9 cellular contexts compared by ENCODE assay signal in genomic region chr11:65855927-65856363, GRCh38. TPM values are rescaled to one million over a fixed set of nuclear protein-coding genes. Genes with fewer than 3 reads are reported as not detected.
A peak's percentile ranks its signal among the peaks of the same experiment; 100 is the strongest.
DNase-seq lines count a peak whose midpoint lies in the region; ATAC-seq and TF ChIP-seq lines count a peak whose summit lies in the region.
"Had no signal": no experiment of that assay in that cellular context is flagged by ENCODE, and none has a peak within 500 bp of the region (broad histone marks: within the 10 kb centered on the region; RNA-seq: fewer than 3 reads in every experiment).

No MANE protein-coding gene starts in this region.

- H3K4me2 ChIP-seq in BLaER1 = peak overlapping the region; percentile 84
- H3K4me2 ChIP-seq in Karpas-422 (ENCODE audit: low read depth, low read length, poor library complexity, severe bottlenecking) = peak overlapping the region; percentile 91

- ATAC-seq in natural killer cell (no peak), GM18858 (IDR thresholded peaks at IDR 0.05; ENCODE audit: unreplicated experiment) (no peak), GM18870 (IDR thresholded peaks at IDR 0.05; ENCODE audit: unreplicated experiment) (no peak)

- peaks cover 25% of the 10 kb centered on the region for H3K79me2 ChIP-seq in Karpas-422 (ENCODE audit: low read length)

- H3K36me3 Mint-ChIP-seq in chondrocyte (ENCODE audit: low read depth) = peaks cover 44% of the 10 kb centered on the region
- peaks cover 7% of the 10 kb centered on the region for H3K36me3 Mint-ChIP-seq in natural killer cell

- H4K20me1 ChIP-seq in BLaER1 (peaks cover 71% of the 10 kb centered on the region), Karpas-422 (ENCODE audit: insufficient read depth, low read depth, low read length) (peaks cover 44% of the 10 kb centered on the region)

- 0 out of 2 replicates have a peak overlapping the region, but pooled peaks have one; percentile 95 for H3K27ac ChIP-seq in BLaER1
- H3K27ac ChIP-seq in Karpas-422 (ENCODE audit: low read length) = no peak overlapping the region

- H3K9me3 ChIP-seq in BLaER1 (peaks cover 15% of the 10 kb centered on the region), Karpas-422 (ENCODE audit: low read length) (no peaks in the 10 kb centered on the region)

- H3K9ac ChIP-seq in BLaER1 (peak overlapping the region; percentile 96), Karpas-422 (ENCODE audit: low read length) (peak overlapping the region; percentile 99; the same call in 1 of the 2 replicates)

- peak overlapping the region; percentile 91 for H3K4me3 ChIP-seq in BLaER1
- peak overlapping the region; percentile 95 for H3K4me3 ChIP-seq in Karpas-422 (ENCODE audit: low read length)

- H3K36me3 ChIP-seq in BLaER1 (peaks cover 58% of the 10 kb centered on the region), Karpas-422 (ENCODE audit: insufficient read depth, low read length) (peaks cover 45% of the 10 kb centered on the region)

- H2AFZ ChIP-seq in Karpas-422 (ENCODE audit: low read length) = no peak overlapping the region

- H3K27ac Mint-ChIP-seq in chondrocyte (ENCODE audit: unreplicated experiment) = peak overlapping the region; percentile 88
- peak overlapping the region; percentile 94 to 98 for H3K27ac Mint-ChIP-seq in natural killer cell

- no peaks in the 10 kb centered on the region for H3K9me2 ChIP-seq in Karpas-422 (replicated peaks; ENCODE audit: insufficient read depth, low read length)

- H3K4me1 ChIP-seq in BLaER1 (peaks cover 33% of the 10 kb centered on the region), Karpas-422 (ENCODE audit: low read length) (peaks cover 24% of the 10 kb centered on the region)

- peak; percentile 35 for DNase-seq in Karpas-422
- DNase-seq in chondrocyte (ENCODE audit: low spot score) = peak; percentile 33
- no peak for DNase-seq in natural killer cell
- DNase-seq in NCI-H446 (lab: John Stamatoyannopoulos, UW) = no peak
- no peak for DNase-seq in NCI-H82 treated with DMSO at 0.1 percent for 48 hours (lab: John Stamatoyannopoulos, UW; ENCODE audit: unreplicated experiment)
- DNase-seq: Kasumi-1 had no signal

- no peaks in the 10 kb centered on the region for H3K27me3 ChIP-seq in BLaER1
- no peaks in the 10 kb centered on the region for H3K27me3 ChIP-seq in Karpas-422 (ENCODE audit: low read length)

- TF ChIP-seq CTCF in chondrocyte (IDR thresholded peaks at IDR 0.05) (no peak), natural killer cell (IDR thresholded peaks at IDR 0.05) (no peak)

- peak overlapping the region; percentile 97 for H3K4me3 Mint-ChIP-seq in chondrocyte (ENCODE audit: unreplicated experiment)
- peak overlapping the region; percentile 92 for H3K4me3 Mint-ChIP-seq in natural killer cell

- H3K27me3 Mint-ChIP-seq in chondrocyte (ENCODE audit: low read depth) (no peaks in the 10 kb centered on the region), natural killer cell (ENCODE audit: low read depth in 2 of 2) (no peaks in the 10 kb centered on the region)

- peaks cover 3% of the 10 kb centered on the region for H3K9me3 Mint-ChIP-seq in chondrocyte (ENCODE audit: low read depth)
- no peaks in the 10 kb centered on the region for H3K9me3 Mint-ChIP-seq in natural killer cell

- H3K4me1 Mint-ChIP-seq in chondrocyte (ENCODE audit: low read depth) = peaks cover 48% of the 10 kb centered on the region
- peaks cover 57 to 67% of the 10 kb centered on the region in 2 donors for H3K4me1 Mint-ChIP-seq in natural killer cell

- intact Hi-C loops in natural killer cell (cut with micrococcal nuclease) = loop anchor here (5.0 kb wide), 1 partner anchor 61 kb away; the partner anchor contains the start of genes C11orf68 and DRAP1

RNA-seq across cellular contexts. Expression of gene CFL1, which starts 2.0 kb away (rescaled TPM):
- 514 and 827 TPM in 2 replicates for total RNA-seq in Karpas-422 (2014; rRNA removed; shearing (Covaris generic); ENCODE audit: low replicate concordance)
- total RNA-seq in chondrocyte (850 to 1,236 TPM (median 1,222 TPM) in 3 replicates), natural killer cell (1,000 to 10,000 TPM; 1,035 to 1,220 (median 1,095) TPM)

RNA-seq across cellular contexts. Expression of gene MUS81, which starts 4.3 kb away (rescaled TPM):
- total RNA-seq in Karpas-422 (2014; rRNA removed; shearing (Covaris generic); ENCODE audit: low replicate concordance) = 41.3 and 89.0 TPM in 2 replicates
- total RNA-seq in chondrocyte (55.7 to 68.4 TPM (median 66.3 TPM) in 3 replicates), natural killer cell (10 to 100 TPM; 71.6 to 93.4 (median 73.6) TPM)

RNA-seq across cellular contexts. Expression of gene EFEMP2, which starts 16.7 kb away (rescaled TPM):
- total RNA-seq in Karpas-422 (2014; rRNA removed; shearing (Covaris generic); ENCODE audit: low replicate concordance) = 1.3 and 2.6 TPM in 2 replicates
- total RNA-seq in chondrocyte (174 to 310 TPM (median 290 TPM) in 3 replicates), natural killer cell (10 to 100 TPM in 1 of 3 donors, 1 to 10 TPM in 2; 6.1 to 13.0 (median 9.8) TPM)

RNA-seq across cellular contexts. Expression of gene SNX32, which starts 22.2 kb away (rescaled TPM):
- total RNA-seq in Karpas-422 (2014; rRNA removed; shearing (Covaris generic); ENCODE audit: low replicate concordance) = not detected in 2 replicates
- total RNA-seq in chondrocyte (0.79 to 1.8 TPM (median 0.80 TPM) in 3 replicates), natural killer cell (1 to 10 TPM in 1 of 3 donors, under 1 TPM in 2; 0.31 to 2.0 (median 0.54) TPM)

RNA-seq across cellular contexts. Expression of gene CTSW, which starts 23.7 kb away (rescaled TPM):
- total RNA-seq in Karpas-422 (2014; rRNA removed; shearing (Covaris generic); ENCODE audit: low replicate concordance) = not detected in 2 replicates
- not detected in 3 replicates for total RNA-seq in chondrocyte
- total RNA-seq in natural killer cell = 1,000 to 10,000 TPM in 1 of 3 donors, 100 to 1,000 TPM in 2; 765 to 1,016 (median 976) TPM

Comparison
In these comparisons a context has a peak if more than half of its experiments do, and no peak if none do; other contexts are left out.
1. DNase-seq: peak in Karpas-422 (single experiment) and chondrocyte (single experiment); none in natural killer cell (single experiment), NCI-H446 (0 of 2) and NCI-H82 treated with DMSO at 0.1 percent for 48 hours (single experiment).
2. RNA of gene EFEMP2, which starts 16.7 kb away (total RNA-seq): 174 to 310 TPM in chondrocyte; 6.1 to 13.0 TPM in natural killer cell and 1.3 to 2.6 TPM in Karpas-422; every median in the first group is over 10 times any median in the second.